ENCODE assay signal across 8 cellular contexts in the genomic region with DNA sequence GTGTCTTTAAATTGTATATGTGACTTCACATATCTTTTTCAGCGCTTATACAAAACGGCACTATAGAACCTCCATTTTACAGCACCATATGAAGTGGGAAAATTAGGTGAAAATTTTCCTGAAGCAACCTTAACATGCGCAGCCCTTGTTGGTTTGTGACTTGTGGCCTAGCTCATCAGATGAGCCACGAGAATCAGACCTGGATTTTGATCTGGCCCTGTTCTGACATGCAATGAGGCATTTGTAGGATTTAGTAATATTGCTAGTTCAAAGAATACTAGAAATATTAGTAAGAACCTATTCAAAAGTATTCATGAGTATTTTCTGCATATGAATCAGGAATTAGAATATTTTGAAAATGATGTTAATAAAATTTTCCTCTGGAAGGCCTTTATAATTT. TPM values are rescaled to one million over a fixed set of nuclear protein-coding genes. Genes with fewer than 3 reads are reported as not detected.
A peak's percentile ranks its signal among the peaks of the same experiment; 100 is the strongest.
DNase-seq lines count a peak whose midpoint lies in the region; ATAC-seq and TF ChIP-seq lines count a peak whose summit lies in the region.

No MANE protein-coding gene starts in this region.

- H3K36me3 ChIP-seq in stomach: peaks cover 10 to 26% (median 17%) of the 10 kb centered on the region in 4 donors

- H3K27ac ChIP-seq in stomach: peak overlapping the region; percentile 47 to 100 (median 100)

- DNase-seq in activated CD4-positive, alpha-beta T cell treated with anti-CD3 and anti-CD28 coated beads for 36 hours: no peak
- no peak for DNase-seq in activated CD4-positive, alpha-beta T cell treated with anti-CD3 and anti-CD28 coated beads for 48 hours
- DNase-seq in T-helper 17 cell: no peak
- peak; percentile 25 for DNase-seq in fibroblast of the aortic adventitia (ENCODE audit: low read depth)
- no peak for DNase-seq in stomach
- DNase-seq in ureter (ENCODE audit: low spot score): no peak

- no peak for TF ChIP-seq POLR2A in stomach (IDR thresholded peaks at IDR 0.05)

- CTCF ChIA-PET in activated CD4-positive, alpha-beta T cell treated with anti-CD3 and anti-CD28 coated beads for 36 hours (lab: Charles Lee): interaction anchor here (0.6 to 6.1 kb wide), 3 partner anchors 16 to 23 kb away, joined by 3 to 53 read pairs (median 10); partner anchors contain the start of gene GPR19

- H3K4me3 Mint-ChIP-seq in activated CD4-positive, alpha-beta T cell treated with anti-CD3 and anti-CD28 coated beads for 36 hours: peak overlapping the region; percentile 93
- peak overlapping the region; percentile 97 for H3K4me3 Mint-ChIP-seq in T-helper 17 cell

- H3K36me3 Mint-ChIP-seq in activated CD4-positive, alpha-beta T cell treated with anti-CD3 and anti-CD28 coated beads for 36 hours (ENCODE audit: low read depth): peaks cover 60% of the 10 kb centered on the region
- peaks cover 21% of the 10 kb centered on the region for H3K36me3 Mint-ChIP-seq in T-helper 17 cell (ENCODE audit: low read depth)

- H3K4me1 ChIP-seq in stomach: peaks cover 44 to 69% (median 59%) of the 10 kb centered on the region in 4 donors

- no peak for ATAC-seq in activated CD4-positive, alpha-beta T cell treated with anti-CD3 and anti-CD28 coated beads for 36 hours
- ATAC-seq in T-helper 17 cell (no peak), HG02870 (IDR thresholded peaks at IDR 0.05; ENCODE audit: unreplicated experiment) (no peak), HG02981 (IDR thresholded peaks at IDR 0.05; ENCODE audit: unreplicated experiment) (no peak)

- peak overlapping the region; percentile 98 for H3K27ac Mint-ChIP-seq in activated CD4-positive, alpha-beta T cell treated with anti-CD3 and anti-CD28 coated beads for 36 hours
- peak overlapping the region; percentile 100 for H3K27ac Mint-ChIP-seq in T-helper 17 cell

- H3K4me3 ChIP-seq in fibroblast of the aortic adventitia (ENCODE audit: low read depth, low read length) (peak overlapping the region; percentile 81), stomach (peak overlapping the region; percentile 84 to 91 (median 87))

- no peaks in the 10 kb centered on the region for H3K27me3 ChIP-seq in stomach

- H3K9me3 ChIP-seq in T-helper 17 cell (ENCODE audit: control insufficient read depth, low read length, poor library complexity, severe bottlenecking) (no peaks in the 10 kb centered on the region), stomach (no peaks in the 10 kb centered on the region)

- intact Hi-C loops in activated CD4-positive, alpha-beta T cell treated with anti-CD3 and anti-CD28 coated beads for 36 hours (cut with DNase I, micrococcal nuclease): loop anchor here in 1 of 2 experiments (5.0 kb wide), 2 partner anchors 1068 to 1667 kb away; no protein-coding TSS in a partner anchor
- intact Hi-C loops in stomach (cut with DNase I; ENCODE audit: low total_unique reads): no loop called here

- 36 to 42% (median 41%) methylated on average over 4 of the region's 4 CpGs for WGBS in stomach, 5 donors

- POLR2A ChIA-PET in activated CD4-positive, alpha-beta T cell treated with anti-CD3 and anti-CD28 coated beads for 36 hours (lab: Charles Lee): interaction anchor here (1.0 kb wide), 1 partner anchor 362 kb away, joined by 7 read pairs; no protein-coding TSS in a partner anchor

- TF ChIP-seq EP300 in stomach (IDR thresholded peaks at IDR 0.05): no peak

- no peaks in the 10 kb centered on the region for H3K27me3 Mint-ChIP-seq in activated CD4-positive, alpha-beta T cell treated with anti-CD3 and anti-CD28 coated beads for 36 hours
- no peaks in the 10 kb centered on the region for H3K27me3 Mint-ChIP-seq in T-helper 17 cell

- H3K4me1 Mint-ChIP-seq in activated CD4-positive, alpha-beta T cell treated with anti-CD3 and anti-CD28 coated beads for 36 hours: peaks cover 30% of the 10 kb centered on the region
- peaks cover 36% of the 10 kb centered on the region for H3K4me1 Mint-ChIP-seq in T-helper 17 cell

- H3K9me3 Mint-ChIP-seq in activated CD4-positive, alpha-beta T cell treated with anti-CD3 and anti-CD28 coated beads for 36 hours (ENCODE audit: low read depth): no peaks in the 10 kb centered on the region

- TF ChIP-seq CTCF in fibroblast of the aortic adventitia (IDR thresholded peaks at IDR 0.05; ENCODE audit: insufficient read depth, low read length) (no peak), stomach (IDR thresholded peaks at IDR 0.05) (no peak)

RNA-seq across cellular contexts. Expression of gene CDKN1B, which starts 2.9 kb away (rescaled TPM):
- 10 to 100 TPM; 34.2 to 37.0 TPM for total RNA-seq in activated CD4-positive, alpha-beta T cell treated with anti-CD3 and anti-CD28 coated beads for 36 hours
- 100 to 1,000 TPM; 202 to 252 TPM for total RNA-seq in T-helper 17 cell
- 28.4 and 41.2 TPM in 2 replicates for total RNA-seq in fibroblast of the aortic adventitia (ENCODE audit: low replicate concordance)
- 10 to 100 TPM; 22.9 to 60.8 (median 40.0) TPM for total RNA-seq in stomach
- 10 to 100 TPM; 17.7 to 27.6 (median 24.7) TPM for polyA plus RNA-seq in stomach
- 52.8 TPM for total RNA-seq in ureter

RNA-seq across cellular contexts. Expression of gene GPR19, which starts 24.1 kb away (rescaled TPM):
- 10 to 100 TPM; 19.4 to 19.8 TPM for total RNA-seq in activated CD4-positive, alpha-beta T cell treated with anti-CD3 and anti-CD28 coated beads for 36 hours
- total RNA-seq in T-helper 17 cell: 1 to 10 TPM; 2.0 to 2.1 TPM
- total RNA-seq in fibroblast of the aortic adventitia (ENCODE audit: low replicate concordance): 1.2 and 2.4 TPM in 2 replicates
- total RNA-seq in stomach: under 1 TPM in 1 of 5 donors, not detected in 4; 0.73 TPM
- under 1 TPM; 0.19 to 0.61 (median 0.23) TPM for polyA plus RNA-seq in stomach
- total RNA-seq in ureter: not detected
